Comparison of ENCODE assay signal across 8 cellular contexts in the genomic region with DNA sequence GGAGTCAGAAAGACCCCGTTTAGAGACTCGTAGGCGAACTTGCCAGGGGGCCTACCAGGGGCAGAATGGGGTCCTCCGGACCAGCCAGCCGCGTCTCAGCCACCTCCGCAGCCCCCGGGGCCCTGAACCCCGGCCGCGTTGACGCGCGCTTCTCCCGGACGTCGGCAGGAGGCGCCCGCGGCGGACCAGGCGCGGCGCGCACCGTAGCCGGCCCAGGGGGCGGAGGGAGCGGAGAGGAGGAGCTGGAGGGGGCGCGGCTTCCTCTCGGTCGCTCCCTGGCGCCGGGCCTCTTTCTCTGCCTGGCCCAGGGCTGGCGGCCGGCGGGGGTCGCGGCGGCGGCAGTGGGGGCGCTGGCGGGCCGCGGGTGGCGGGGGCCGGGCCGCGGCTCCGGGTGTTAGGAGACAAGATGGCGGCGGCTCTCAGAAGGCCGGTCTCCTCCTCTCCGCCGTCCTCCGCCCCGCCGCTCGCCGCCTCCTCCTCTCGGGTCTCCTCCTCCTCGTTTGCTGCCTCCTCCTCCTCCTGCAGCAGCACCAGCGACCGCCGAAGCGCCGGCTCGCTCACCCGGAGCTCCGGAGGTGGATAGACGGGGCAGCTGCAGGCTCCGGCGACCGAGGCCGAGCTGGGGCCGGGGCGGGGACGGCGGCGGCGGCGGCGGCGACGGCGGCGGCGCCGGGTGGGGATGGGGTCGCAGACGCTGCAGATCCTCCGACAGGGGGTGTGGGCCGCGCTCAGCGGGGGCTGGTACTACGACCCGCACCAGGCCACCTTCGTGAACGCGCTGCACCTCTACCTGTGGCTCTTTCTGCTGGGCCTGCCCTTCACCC. TPM values are rescaled to one million over a fixed set of nuclear protein-coding genes. Genes with fewer than 3 reads are reported as not detected.
DNase-seq lines count a peak whose midpoint lies in the region; ATAC-seq, FAIRE-seq and TF ChIP-seq lines count a peak whose summit lies in the region.

A gene (plus strand): TSS at position 288 of the 824 bp plus-strand sequence. CDS start 392 bp downstream, at position 680.

- peak; percentile 29 to 71; a peak in 4 of 5 replicates for TF ChIP-seq RAD21 in A549 (conservative IDR thresholded peaks at IDR 0.05 in 1 of 2, IDR thresholded peaks at IDR 0.05 in 1 of 2)

- no peaks in the 10 kb centered on the region for H3K9me3 ChIP-seq in A549
- no peaks in the 10 kb centered on the region for H3K9me3 ChIP-seq in WERI-Rb-1 (ENCODE audit: severe bottlenecking)
- no peaks in the 10 kb centered on the region for H3K9me3 ChIP-seq in breast epithelium

- CTCF ChIA-PET in A549 (lab: Yijun Ruan, JAX) = interaction anchor here (0.6 to 4.3 kb wide), 45 partner anchors 8 to 306 kb away, joined by 3 to 32 read pairs (median 5); a partner anchor contains a TSS

- POLR2A ChIA-PET in A549 (lab: Yijun Ruan, JAX) = interaction anchor here (0.6 to 2.0 kb wide), 8 partner anchors 11 to 561 kb away, joined by 3 to 13 read pairs (median 4); no protein-coding TSS in a partner anchor

- WGBS in A549 (ENCODE audit: missing lambda C conversion rate) = under 1% methylated on average over 24 of the region's 101 CpGs

- ATAC-seq in A549 (peak; percentile 85), GM18858 (IDR thresholded peaks at IDR 0.05; ENCODE audit: unreplicated experiment) (peak; percentile 63), HG03066 (IDR thresholded peaks at IDR 0.05; ENCODE audit: low read depth, unreplicated experiment) (peak; percentile 64)

- TF ChIP-seq POLR2A in A549 (IDR thresholded peaks at IDR 0.05; ENCODE audit: low read length) (peak; percentile 55), breast epithelium (IDR thresholded peaks at IDR 0.05) (no peak)

- TF ChIP-seq CTCF in A549 (IDR thresholded peaks at IDR 0.05) (peak; percentile 89), WERI-Rb-1 (IDR thresholded peaks at IDR 0.05; ENCODE audit: low read depth, low read length) (peak; percentile 81), breast epithelium (IDR thresholded peaks at IDR 0.05) (peak; percentile 30 to 82 (median 34))

- peak; percentile 85 to 87 for DNase-seq in A549 (ENCODE audit: low read depth in 1 of 2, low spot score in 1 of 2)
- peak; percentile 86 for DNase-seq in NCI-H2196 (lab: John Stamatoyannopoulos, UW; ENCODE audit: unreplicated experiment)
- peak; percentile 87 for DNase-seq in WERI-Rb-1
- peak; percentile 76 to 79 for DNase-seq in breast epithelium (ENCODE audit: low spot score in 2 of 2)
- peak; percentile 97 for DNase-seq in iPS-NIHi7 (ENCODE audit: extremely low spot score)
- peak; percentile 53 for DNase-seq in smooth muscle cell of the brain vasculature (ENCODE audit: low read depth, low spot score)

- H3K4me2 ChIP-seq in A549 = peak within 1 kb of the TSS; percentile 83

- H3K27ac ChIP-seq in A549 (peak within 1 kb of the TSS; percentile 95), WERI-Rb-1 (peak within 1 kb of the TSS; percentile 85), breast epithelium (peak within 1 kb of the TSS; percentile 97 to 99)

- intact Hi-C loops in breast epithelium (cut with DNase I; ENCODE audit: low total_unique reads) = no loop called here

- peaks cover 19% of the 10 kb centered on the region for H3K4me1 ChIP-seq in A549
- peaks cover 0 to 6% of the 10 kb centered on the region in 2 donors for H3K4me1 ChIP-seq in breast epithelium

- no peak for FAIRE-seq in A549 (lab: Jason Lieb, UNC)

- H3K27me3 ChIP-seq in WERI-Rb-1 (ENCODE audit: insufficient read depth, low read depth, severe bottlenecking) = no peaks in the 10 kb centered on the region
- H3K27me3 ChIP-seq in breast epithelium = no peaks in the 10 kb centered on the region

- H3K36me3 ChIP-seq in WERI-Rb-1 (peaks cover 6% of the 10 kb centered on the region; the same call in 1 of the 2 replicates), breast epithelium (no peaks in the 10 kb centered on the region)

- H3K4me3 ChIP-seq in A549 (peak within 1 kb of the TSS; percentile 89), WERI-Rb-1 (ENCODE audit: low read depth, low read length) (peak within 1 kb of the TSS; percentile 94), breast epithelium (peak within 1 kb of the TSS; percentile 95 to 97 (median 96))

- TF ChIP-seq EP300 in A549 (IDR thresholded peaks at IDR 0.05) = no peak

TF ChIP-seq in A549, 52 proteins besides CTCF, POLR2A, EP300 and RAD21:
- no peak for TF ChIP-seq NR3C1 (IDR thresholded peaks at IDR 0.05)
- no peak for TF ChIP-seq GATA3 (IDR thresholded peaks at IDR 0.05; ENCODE audit: borderline replicate concordance)
- no peak for TF ChIP-seq RARB (CRISPR knock-in tag; IDR thresholded peaks at IDR 0.05)
- TF ChIP-seq CHD2 (IDR thresholded peaks at IDR 0.05; ENCODE audit: low read length, partially characterized antibody) = no peak
- TF ChIP-seq, protein P1, sequence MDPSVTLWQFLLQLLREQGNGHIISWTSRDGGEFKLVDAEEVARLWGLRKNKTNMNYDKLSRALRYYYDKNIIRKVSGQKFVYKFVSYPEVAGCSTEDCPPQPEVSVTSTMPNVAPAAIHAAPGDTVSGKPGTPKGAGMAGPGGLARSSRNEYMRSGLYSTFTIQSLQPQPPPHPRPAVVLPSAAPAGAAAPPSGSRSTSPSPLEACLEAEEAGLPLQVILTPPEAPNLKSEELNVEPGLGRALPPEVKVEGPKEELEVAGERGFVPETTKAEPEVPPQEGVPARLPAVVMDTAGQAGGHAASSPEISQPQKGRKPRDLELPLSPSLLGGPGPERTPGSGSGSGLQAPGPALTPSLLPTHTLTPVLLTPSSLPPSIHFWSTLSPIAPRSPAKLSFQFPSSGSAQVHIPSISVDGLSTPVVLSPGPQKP (IDR thresholded peaks at IDR 0.05; ENCODE audit: low read depth, low read length) = no peak
- no peak for TF ChIP-seq KDM5A (IDR thresholded peaks at IDR 0.05)
- no peak for TF ChIP-seq JUNB (IDR thresholded peaks at IDR 0.05)
- TF ChIP-seq CHD4 (IDR thresholded peaks at IDR 0.05; ENCODE audit: borderline replicate concordance) = no peak
- TF ChIP-seq RNF2 (IDR thresholded peaks at IDR 0.05; ENCODE audit: borderline replicate concordance, low read depth) = no peak
- TF ChIP-seq, protein P2, sequence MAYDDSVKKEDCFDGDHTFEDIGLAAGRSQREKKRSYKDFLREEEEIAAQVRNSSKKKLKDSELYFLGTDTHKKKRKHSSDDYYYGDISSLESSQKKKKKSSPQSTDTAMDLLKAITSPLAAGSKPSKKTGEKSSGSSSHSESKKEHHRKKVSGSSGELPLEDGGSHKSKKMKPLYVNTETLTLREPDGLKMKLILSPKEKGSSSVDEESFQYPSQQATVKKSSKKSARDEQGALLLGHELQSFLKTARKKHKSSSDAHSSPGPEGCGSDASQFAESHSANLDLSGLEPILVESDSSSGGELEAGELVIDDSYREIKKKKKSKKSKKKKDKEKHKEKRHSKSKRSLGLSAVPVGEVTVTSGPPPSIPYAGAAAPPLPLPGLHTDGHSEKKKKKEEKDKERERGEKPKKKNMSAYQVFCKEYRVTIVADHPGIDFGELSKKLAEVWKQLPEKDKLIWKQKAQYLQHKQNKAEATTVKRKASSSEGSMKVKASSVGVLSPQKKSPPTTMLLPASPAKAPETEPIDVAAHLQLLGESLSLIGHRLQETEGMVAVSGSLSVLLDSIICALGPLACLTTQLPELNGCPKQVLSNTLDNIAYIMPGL (CRISPR knock-in tag; IDR thresholded peaks at IDR 0.05; ENCODE audit: borderline replicate concordance) = 0 out of 2 replicates have a peak, but pooled peaks have one; percentile 1
- no peak for TF ChIP-seq CBX2 (IDR thresholded peaks at IDR 0.05; ENCODE audit: borderline replicate concordance, low read depth)
- no peak for TF ChIP-seq RFX5 (IDR thresholded peaks at IDR 0.05)
- TF ChIP-seq MYC (IDR thresholded peaks at IDR 0.05; ENCODE audit: borderline replicate concordance, low read length) = peak; percentile 24; the same call in 1 of the 2 replicates
- TF ChIP-seq, protein P3, sequence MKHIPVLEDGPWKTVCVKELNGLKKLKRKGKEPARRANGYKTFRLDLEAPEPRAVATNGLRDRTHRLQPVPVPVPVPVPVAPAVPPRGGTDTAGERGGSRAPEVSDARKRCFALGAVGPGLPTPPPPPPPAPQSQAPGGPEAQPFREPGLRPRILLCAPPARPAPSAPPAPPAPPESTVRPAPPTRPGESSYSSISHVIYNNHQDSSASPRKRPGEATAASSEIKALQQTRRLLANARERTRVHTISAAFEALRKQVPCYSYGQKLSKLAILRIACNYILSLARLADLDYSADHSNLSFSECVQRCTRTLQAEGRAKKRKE (CRISPR knock-in tag; IDR thresholded peaks at IDR 0.05; ENCODE audit: low read depth) = no peak
- TF ChIP-seq POLR2AphosphoS2 (conservative IDR thresholded peaks at IDR 0.05; ENCODE audit: low read length) = no peak
- peak; percentile 88 for TF ChIP-seq SMC3 (IDR thresholded peaks at IDR 0.05)
- TF ChIP-seq, protein P4, sequence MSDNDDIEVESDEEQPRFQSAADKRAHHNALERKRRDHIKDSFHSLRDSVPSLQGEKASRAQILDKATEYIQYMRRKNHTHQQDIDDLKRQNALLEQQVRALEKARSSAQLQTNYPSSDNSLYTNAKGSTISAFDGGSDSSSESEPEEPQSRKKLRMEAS (IDR thresholded peaks at IDR 0.05) = no peak
- no peak for TF ChIP-seq FOXS1 (CRISPR knock-in tag; IDR thresholded peaks at IDR 0.05)
- TF ChIP-seq HEYL (CRISPR knock-in tag; IDR thresholded peaks at IDR 0.05) = no peak
- peak in 1 of 2 experiments; percentile 90; a peak in 3 of 5 replicates for TF ChIP-seq JUN (IDR thresholded peaks at IDR 0.05)
TF ChIP-seq in A549: peak in this region for 4.

RNA-seq across cellular contexts. Expression of the gene that starts here (rescaled TPM):
- polyA plus RNA-seq in A549 (2011; rRNA removed) = 45.0 and 50.0 TPM in 2 replicates
- 8.0 and 9.1 TPM in 2 replicates for polyA plus RNA-seq in A549 (2012; cell fraction: cytosol; rRNA removed)
- polyA plus RNA-seq in A549 (2012; cell fraction: nucleus; rRNA removed) = 21.5 and 27.2 TPM in 2 replicates
- polyA plus RNA-seq in A549 (2017; fragmentation: RNase III; extraction: RNeasy Plus Mini Kit Qiagen cat#74134 plus additional on column Dnase treatment) = 10.4 to 13.2 TPM (median 10.9 TPM) in 3 replicates
- 143 and 190 TPM in 2 replicates for polyA minus RNA-seq in A549 (2011; rRNA and poly(A)+ RNA removed)
- total RNA-seq in breast epithelium = 100 to 1,000 TPM in 1 of 3 donors, 10 to 100 TPM in 2; 61.8 to 105 (median 92.5) TPM

Comparison
In these comparisons a context has a peak if more than half of its experiments do, and no peak if none do; other contexts are left out.
1. Peak in every context shown above with its lines: DNase-seq, ATAC-seq, H3K4me3 ChIP-seq and H3K27ac ChIP-seq.
2. CTCF ChIP-seq: peak in every context shown above with its lines; median percentile 89 in A549; 81 in WERI-Rb-1; 34 in breast epithelium.